25 cellular contexts compared by ENCODE assay signal in genomic region chr3:147864754-147865354, GRCh38.
"Had no signal": no experiment of that assay in that cellular context is flagged by ENCODE, and none has a peak within 500 bp of the region (broad histone marks: within the 10 kb centered on the region; RNA-seq: fewer than 3 reads in every experiment).

No MANE protein-coding gene starts in this region.

- H3K4me3 ChIP-seq: skin epidermis, tibial nerve, vagina had no signal

- H3K27me3 Mint-ChIP-seq: activated B cell treated with CpG ODN at 0.5 μM for 24 hours; central memory CD8-positive, alpha-beta T cell; naive thymus-derived CD4-positive, alpha-beta T cell; T-helper 17 cell had no signal

- H3K9me3 ChIP-seq: vagina had no signal

- H3K27ac Mint-ChIP-seq: activated B cell treated with CpG ODN at 0.5 μM for 24 hours; activated CD8-positive, alpha-beta T cell treated with anti-CD3 and anti-CD28 coated beads, Interleukin-2, amount 10 ng/mL, durations not matched to agents 7 days and 5 days; activated naive CD4-positive, alpha-beta T cell treated with anti-CD3 and anti-CD28 coated beads, Interleukin-2, amount 50 U/mL, for 72 hours; naive thymus-derived CD4-positive, alpha-beta T cell; T-helper 17 cell had no signal

- H3K4me1 ChIP-seq: foreskin keratinocyte, tibial nerve, vagina had no signal

- H3K4me3 Mint-ChIP-seq: activated B cell treated with CpG ODN at 0.5 μM for 24 hours; activated CD8-positive, alpha-beta T cell treated with anti-CD3 and anti-CD28 coated beads, Interleukin-2, amount 10 ng/mL, durations not matched to agents 7 days and 5 days; central memory CD8-positive, alpha-beta T cell; naive thymus-derived CD4-positive, alpha-beta T cell; T-helper 17 cell had no signal

- DNase-seq: activated B cell treated with CpG ODN at 0.5 μM for 24 hours; activated CD4-positive, alpha-beta T cell treated with anti-CD3 and anti-CD28 coated beads for 48 hours; activated CD8-positive, alpha-beta memory T cell treated with anti-CD3 and anti-CD28 coated beads, Interleukin-2, amount 50 U/mL, for 4 hours; activated CD8-positive, alpha-beta T cell treated with anti-CD3 and anti-CD28 coated beads, Interleukin-2, amount 10 ng/mL, durations not matched to agents 7 days and 5 days; activated gamma-delta T cell; activated T-cell treated with anti-CD3 and anti-CD28 coated beads, Interleukin-2, amount 50 U/mL, for 48 hours; amniotic stem cell; brain microvascular endothelial cell; cortex of kidney; effector CD8-positive, alpha-beta T cell; glutamatergic neuron; hypothalamus; naive thymus-derived CD4-positive, alpha-beta T cell; posterior cingulate gyrus; stimulated activated CD4-positive, alpha-beta T cell treated with anti-CD3 and anti-CD28 coated beads, Interleukin-15, amount 100 ng/mL, for 24 hours; stimulated activated CD4-positive, alpha-beta T cell treated with anti-CD3 and anti-CD28 coated beads, Interleukin-4, amount 100 ng/mL, for 24 hours; stimulated activated naive CD4-positive, alpha-beta T cell treated with Interleukin-2 at 50 U/mL for 16 hours; substantia nigra; T-helper 17 cell had no signal

- H3K27me3 ChIP-seq: brain microvascular endothelial cell, foreskin keratinocyte, tibial nerve, vagina had no signal

- H3K36me3 ChIP-seq: brain microvascular endothelial cell, tibial nerve, vagina had no signal

- H3K36me3 Mint-ChIP-seq: naive thymus-derived CD4-positive, alpha-beta T cell had no signal

- ATAC-seq: activated CD8-positive, alpha-beta T cell treated with anti-CD3 and anti-CD28 coated beads, Interleukin-2, amount 10 ng/mL, durations not matched to agents 7 days and 5 days; activated naive CD4-positive, alpha-beta T cell treated with anti-CD3 and anti-CD28 coated beads, Interleukin-2, amount 50 U/mL, for 72 hours; foreskin keratinocyte; naive thymus-derived CD4-positive, alpha-beta T cell; T-helper 17 cell had no signal

- H3K4me1 Mint-ChIP-seq: activated B cell treated with CpG ODN at 0.5 μM for 24 hours; central memory CD8-positive, alpha-beta T cell; naive thymus-derived CD4-positive, alpha-beta T cell; T-helper 17 cell had no signal

- H3K27ac ChIP-seq: brain microvascular endothelial cell, foreskin keratinocyte, skin epidermis, tibial nerve, vagina had no signal
